8 cellular contexts compared by ENCODE assay signal in genomic region chr5:131224387-131225191, GRCh38. TPM values are rescaled to one million over a fixed set of nuclear protein-coding genes. Genes with fewer than 3 reads are reported as not detected.
DNase-seq lines count a peak whose midpoint lies in the region; ATAC-seq and TF ChIP-seq lines count a peak whose summit lies in the region.

No MANE protein-coding gene starts in this region.

- intact Hi-C loops in naive thymus-derived CD4-positive, alpha-beta T cell (cut with micrococcal nuclease), result loop anchor here in 1 of 2 donors (2.0 kb wide), 1 partner anchor 14 kb away; no protein-coding TSS in a partner anchor
- intact Hi-C loops in sigmoid colon (cut with DNase I), result no loop called here

- H3K27me3 Mint-ChIP-seq in naive thymus-derived CD4-positive, alpha-beta T cell, result no peaks in the 10 kb centered on the region

- peaks cover 2 to 16% (median 9%) of the 10 kb centered on the region in 7 donors for H3K4me1 Mint-ChIP-seq in naive thymus-derived CD4-positive, alpha-beta T cell

- H3K27ac ChIP-seq in naive thymus-derived CD4-positive, alpha-beta T cell (ENCODE audit: low read depth, low read length), result no peak overlapping the region
- H3K27ac ChIP-seq in sigmoid colon, result no peak overlapping the region

- CTCF ChIA-PET in naive thymus-derived CD4-positive, alpha-beta T cell (lab: Charles Lee), result interaction anchor here (1.0 kb wide), 1 partner anchor 27 kb away, joined by 3 read pairs; no protein-coding TSS in a partner anchor

- H3K4me3 ChIP-seq in naive thymus-derived CD4-positive, alpha-beta T cell (ENCODE audit: low read length), result no peak overlapping the region
- H3K4me3 ChIP-seq in sigmoid colon, result no peak overlapping the region

- peaks cover 14 to 15% of the 10 kb centered on the region in 2 donors for H3K4me1 ChIP-seq in naive thymus-derived CD4-positive, alpha-beta T cell (ENCODE audit: control insufficient read depth in 2 of 2, insufficient read depth in 2 of 2, low read length in 2 of 2)
- H3K4me1 ChIP-seq in sigmoid colon, result peaks cover 0 to 14% (median 10%) of the 10 kb centered on the region in 4 donors

- TF ChIP-seq POLR2A in sigmoid colon (IDR thresholded peaks at IDR 0.05), result no peak

- no peak overlapping the region for H3K4me3 Mint-ChIP-seq in naive thymus-derived CD4-positive, alpha-beta T cell

- H3K36me3 ChIP-seq in naive thymus-derived CD4-positive, alpha-beta T cell (ENCODE audit: control insufficient read depth in 2 of 3, insufficient read depth in 3 of 3, low read length in 3 of 3), result no peaks in the 10 kb centered on the region
- H3K36me3 ChIP-seq in sigmoid colon, result no peaks in the 10 kb centered on the region

- no peak for TF ChIP-seq EP300 in sigmoid colon (IDR thresholded peaks at IDR 0.05)

- no peaks in the 10 kb centered on the region for H3K27me3 ChIP-seq in naive thymus-derived CD4-positive, alpha-beta T cell (ENCODE audit: control insufficient read depth in 2 of 2, insufficient read depth in 2 of 2, low read length in 2 of 2)
- H3K27me3 ChIP-seq in sigmoid colon, result no peaks in the 10 kb centered on the region

- no peaks in the 10 kb centered on the region for H3K9me3 Mint-ChIP-seq in naive thymus-derived CD4-positive, alpha-beta T cell

- WGBS in sigmoid colon, 2 donors, result 12 to 45% methylated on average over 6 of the region's 6 CpGs

- TF ChIP-seq CTCF in sigmoid colon (IDR thresholded peaks at IDR 0.05), result no peak

- no peak overlapping the region for H3K27ac Mint-ChIP-seq in naive thymus-derived CD4-positive, alpha-beta T cell

- ATAC-seq in GM19043 (IDR thresholded peaks at IDR 0.05; ENCODE audit: low read depth, unreplicated experiment) (peak; percentile 70), HG02840 (IDR thresholded peaks at IDR 0.05; ENCODE audit: low FRiP score, unreplicated experiment) (peak; percentile 78)
- peak; percentile 73 for ATAC-seq in naive thymus-derived CD4-positive, alpha-beta T cell

- POLR2A ChIA-PET in naive thymus-derived CD4-positive, alpha-beta T cell (lab: Charles Lee), result interaction anchor here (0.6 to 1.5 kb wide), 3 partner anchors 10 to 33 kb away, joined by 3 to 4 read pairs (median 4); no protein-coding TSS in a partner anchor

- no peaks in the 10 kb centered on the region for H3K9me3 ChIP-seq in naive thymus-derived CD4-positive, alpha-beta T cell (ENCODE audit: control insufficient read depth in 2 of 3, low read length in 3 of 3)
- H3K9me3 ChIP-seq in sigmoid colon, result no peaks in the 10 kb centered on the region

- H3K36me3 Mint-ChIP-seq in naive thymus-derived CD4-positive, alpha-beta T cell, result peaks cover 0 to 4% (median 0%) of the 10 kb centered on the region in 5 donors

- DNase-seq in OCI-M1 (lab: John Stamatoyannopoulos, UW) (peak; percentile 55), NCI-H82 (lab: John Stamatoyannopoulos, UW) (no peak), NCI-H1930 (lab: John Stamatoyannopoulos, UW) (no peak), NCI-H1417 treated with DMSO at 0.1 percent for 48 hours (lab: John Stamatoyannopoulos, UW) (no peak), sigmoid colon (no peak)
- DNase-seq in naive thymus-derived CD4-positive, alpha-beta T cell, result peak in 2 of 9 donors; percentile 7 to 12

RNA-seq across cellular contexts. Expression of gene CDC42SE2, which starts 39.3 kb away (rescaled TPM):
- total RNA-seq in naive thymus-derived CD4-positive, alpha-beta T cell, result 100 to 1,000 TPM; 143 to 265 (median 215) TPM
- polyA plus RNA-seq in naive thymus-derived CD4-positive, alpha-beta T cell, result 100 to 1,000 TPM; 348 to 482 TPM
- total RNA-seq in sigmoid colon, result 10 to 100 TPM; 24.1 to 33.2 (median 28.6) TPM
- polyA plus RNA-seq in sigmoid colon, result 100 to 1,000 TPM in 1 of 3 donors, 10 to 100 TPM in 2; 67.1 to 109 (median 74.5) TPM

RNA-seq across cellular contexts. Expression of gene LYRM7, which starts 53.8 kb away (rescaled TPM):
- 10 to 100 TPM in 4 of 5 experiments, 1 to 10 TPM in 1; 8.2 to 18.8 (median 16.3) TPM for total RNA-seq in naive thymus-derived CD4-positive, alpha-beta T cell
- polyA plus RNA-seq in naive thymus-derived CD4-positive, alpha-beta T cell, result 10 to 100 TPM in 1 of 2 donors, 1 to 10 TPM in 1; 3.6 to 11.8 TPM
- total RNA-seq in sigmoid colon, result 10 to 100 TPM in 1 of 4 donors, 1 to 10 TPM in 3; 6.4 to 10.7 (median 9.0) TPM
- polyA plus RNA-seq in sigmoid colon, result 10 to 100 TPM in 1 of 3 donors, 1 to 10 TPM in 2; 5.7 to 11.8 (median 8.4) TPM

RNA-seq across cellular contexts. Expression of gene HINT1, which starts 59.5 kb away (rescaled TPM):
- 100 to 1,000 TPM; 172 to 319 (median 233) TPM for total RNA-seq in naive thymus-derived CD4-positive, alpha-beta T cell
- 100 to 1,000 TPM; 336 to 376 TPM for polyA plus RNA-seq in naive thymus-derived CD4-positive, alpha-beta T cell
- 100 to 1,000 TPM; 135 to 261 (median 251) TPM for total RNA-seq in sigmoid colon
- polyA plus RNA-seq in sigmoid colon, result 100 to 1,000 TPM; 561 to 852 (median 744) TPM

Comparison
In these comparisons a context has a peak if more than half of its experiments do, and no peak if none do; other contexts are left out.
1. RNA of gene CDC42SE2, which starts 39.3 kb away (total RNA-seq): 143 to 265 TPM in naive thymus-derived CD4-positive, alpha-beta T cell; 24.1 to 33.2 TPM in sigmoid colon; every median in the first group is over 4 times any median in the second.
2. Peak in every context shown above with its lines, with median percentiles within 50 percentile points of each other: ATAC-seq.